8 cellular contexts compared by ENCODE assay signal in genomic region chr6:53361549-53362031, GRCh38. TPM values are rescaled to one million over a fixed set of nuclear protein-coding genes. Genes with fewer than 3 reads are reported as not detected.
DNase-seq lines count a peak whose midpoint lies in the region; ATAC-seq and TF ChIP-seq lines count a peak whose summit lies in the region.

No MANE protein-coding gene starts in this region.

- H3K27me3 Mint-ChIP-seq in T-helper 17 cell (no peaks in the 10 kb centered on the region), brain (peaks cover 21% of the 10 kb centered on the region), Calu3 (ENCODE audit: unreplicated experiment) (no peaks in the 10 kb centered on the region)

- no peaks in the 10 kb centered on the region for H3K9me3 ChIP-seq in T-helper 17 cell (ENCODE audit: control insufficient read depth, low read length, poor library complexity, severe bottlenecking)

- peak overlapping the region; percentile 86 for H3K4me3 Mint-ChIP-seq in T-helper 17 cell
- peak overlapping the region in 2 of 5 experiments; percentile 41 to 74 for H3K4me3 Mint-ChIP-seq in brain
- no peak overlapping the region for H3K4me3 Mint-ChIP-seq in Calu3 (ENCODE audit: low read depth, unreplicated experiment)

- CTCF ChIA-PET in Calu3 (lab: Charles Lee), result no interaction called here

- H3K27ac Mint-ChIP-seq in T-helper 17 cell (peak overlapping the region; percentile 99), brain (peak overlapping the region in 3 of 5 experiments; percentile 52 to 98 (median 79)), Calu3 (ENCODE audit: unreplicated experiment) (no peak overlapping the region)

- BruUV-seq in Calu3 (replicated peaks; lab: Mats Ljungman, UMichigan), result no TSS peak

- H3K4me1 Mint-ChIP-seq in T-helper 17 cell (peaks cover 38% of the 10 kb centered on the region), brain (peaks cover 36% of the 10 kb centered on the region), Calu3 (ENCODE audit: low read depth, unreplicated experiment) (peaks cover 38% of the 10 kb centered on the region)

- H3K9me3 Mint-ChIP-seq in brain, result peaks cover 0 to 7% (median 4%) of the 10 kb centered on the region in 5 experiments
- no peaks in the 10 kb centered on the region for H3K9me3 Mint-ChIP-seq in Calu3 (ENCODE audit: low read depth, unreplicated experiment)

- TF ChIP-seq CTCF in brain (conservative IDR thresholded peaks at IDR 0.05) (no peak), Calu3 (IDR thresholded peaks at IDR 0.05; ENCODE audit: unreplicated experiment) (no peak)

- intact Hi-C loops in Calu3 (cut with micrococcal nuclease; ENCODE audit: unreplicated experiment), result no loop called here

- ATAC-seq in T-helper 17 cell (peak; percentile 78), GM21723 (IDR thresholded peaks at IDR 0.05; ENCODE audit: unreplicated experiment) (no peak)

- H3K36me3 Mint-ChIP-seq in T-helper 17 cell (ENCODE audit: low read depth) (no peaks in the 10 kb centered on the region), brain (no peaks in the 10 kb centered on the region), Calu3 (ENCODE audit: insufficient read depth, unreplicated experiment) (peaks cover 7% of the 10 kb centered on the region)

- DNase-seq in DMS53 (lab: John Stamatoyannopoulos, UW) (peak; percentile 12), DMS53 treated with DMSO at 0.1 percent for 48 hours (lab: John Stamatoyannopoulos, UW; ENCODE audit: unreplicated experiment) (no peak), T-helper 17 cell (peak; percentile 43 to 75 (median 63)), globus pallidus (ENCODE audit: low spot score) (no peak), Calu3 (no peak)
- peak; percentile 21 for DNase-seq in stimulated activated CD4-positive, alpha-beta T cell treated with anti-CD3 and anti-CD28 coated beads, Interleukin-4, amount 100 ng/mL, for 1 hour

RNA-seq across cellular contexts. Expression of gene ELOVL5, which starts 12.8 kb away (rescaled TPM):
- total RNA-seq in T-helper 17 cell (100 to 1,000 TPM; 121 to 147 TPM), Calu3 (2022) (95.7 and 114 TPM in 2 replicates)
- polyA plus RNA-seq in brain (ENCODE audit: insufficient read depth, low read depth, low replicate concordance), result 89.3 TPM

Comparison
In these comparisons a context has a peak if more than half of its experiments do, and no peak if none do; other contexts are left out.
1. DNase-seq: peak in DMS53 (single experiment), T-helper 17 cell (3 of 3) and stimulated activated CD4-positive, alpha-beta T cell treated with anti-CD3 and anti-CD28 coated beads, Interleukin-4, amount 100 ng/mL, for 1 hour (single experiment); none in DMS53 treated with DMSO at 0.1 percent for 48 hours (single experiment), globus pallidus (single experiment) and Calu3 (single experiment).